1 cellular context compared by ENCODE assay signal in the genomic region with DNA sequence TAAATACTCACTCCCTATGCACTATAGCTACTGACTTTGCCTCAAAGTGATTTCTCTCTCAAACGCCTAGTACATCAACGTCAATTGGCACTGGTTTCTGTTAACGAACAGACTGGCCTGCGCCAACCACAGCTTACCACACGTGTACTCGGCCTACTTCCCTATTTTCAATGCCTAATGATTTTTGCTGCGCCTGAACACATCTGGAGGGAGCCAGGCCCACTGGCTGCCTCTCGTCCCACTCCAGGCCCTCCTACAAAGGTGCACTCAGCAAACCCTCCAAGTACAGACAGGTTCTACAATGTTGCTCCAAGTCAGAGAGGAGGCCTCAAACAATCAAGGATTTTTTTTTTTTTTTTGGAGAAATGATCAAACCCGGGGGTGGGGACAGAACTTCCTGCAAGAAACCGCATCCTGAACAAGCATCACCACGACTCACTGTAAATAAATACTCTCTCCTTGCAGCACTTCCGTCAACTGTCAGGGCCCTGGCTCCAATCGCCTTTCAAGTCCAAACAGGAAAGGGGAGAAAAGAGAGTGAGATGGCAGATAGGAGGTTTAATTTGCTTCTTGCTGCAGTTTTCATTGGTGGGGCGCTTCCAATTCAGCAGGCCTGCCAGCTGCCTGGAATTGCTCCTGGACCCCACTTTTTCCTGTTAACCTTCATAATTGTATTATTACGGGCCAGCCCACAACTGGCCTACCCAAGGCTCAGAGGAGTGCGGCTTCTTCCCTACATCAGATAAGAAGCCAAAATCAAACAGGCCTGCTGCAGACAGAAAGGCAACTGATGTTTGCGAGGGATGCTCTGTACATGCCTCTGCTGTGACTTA.
TF ChIP-seq lines count a peak whose summit lies in the region.

No MANE protein-coding gene starts in this region.

TF ChIP-seq in IMR-90, 13 proteins besides CTCF, POLR2A, EP300 and RAD21 (continued from another document):
- no peak for TF ChIP-seq BHLHE40 (IDR thresholded peaks at IDR 0.05; ENCODE audit: low read depth, low read length)
- TF ChIP-seq MAFK (IDR thresholded peaks at IDR 0.05; ENCODE audit: low read depth, low read length): no peak
- no peak for TF ChIP-seq SMC3 (IDR thresholded peaks at IDR 0.05; ENCODE audit: low read depth, low read length)
- no peak for TF ChIP-seq MAZ (IDR thresholded peaks at IDR 0.05; ENCODE audit: borderline replicate concordance, low read depth, low read length)
